In the genomic region with DNA sequence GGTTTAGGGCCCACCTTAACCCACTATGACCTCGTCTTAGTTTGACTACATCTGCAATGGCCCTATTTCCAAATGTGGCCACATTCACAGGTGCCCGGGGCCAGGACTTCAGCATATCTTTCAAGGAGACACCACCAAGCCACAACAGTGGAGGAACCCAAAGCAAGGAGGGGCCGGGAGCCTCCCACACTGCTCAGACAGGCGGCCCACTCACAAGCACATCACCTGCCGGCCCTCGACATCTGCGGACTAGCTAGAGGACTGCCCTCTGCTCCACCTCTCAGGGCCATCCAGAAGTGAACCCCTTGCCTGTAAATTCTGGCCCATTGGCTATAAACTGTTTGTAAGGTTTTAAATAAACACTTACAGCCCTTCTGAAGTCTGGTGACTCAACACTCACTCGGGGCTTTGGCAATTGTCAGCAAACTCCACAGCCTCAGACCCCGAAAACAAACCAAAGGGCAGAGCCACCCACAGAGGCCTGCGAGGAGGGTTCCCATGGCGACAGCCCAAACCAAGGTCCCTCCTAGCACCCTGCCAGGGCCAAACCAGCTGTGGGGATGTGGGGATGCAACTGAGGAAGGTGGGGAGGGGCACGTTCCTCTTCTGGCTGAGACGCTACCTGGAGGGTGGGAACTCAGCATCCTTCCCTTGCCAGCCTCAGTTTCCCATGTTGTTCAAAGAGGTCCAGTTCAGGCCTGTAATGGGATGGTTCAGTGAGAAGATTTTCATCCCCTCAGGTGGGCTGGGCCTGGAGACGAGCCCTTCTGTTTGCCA, we compare ENCODE assay signal across 14 cellular contexts.
"Had no signal": no experiment of that assay in that cellular context is flagged by ENCODE, and none has a peak within 500 bp of the region (broad histone marks: within the 10 kb centered on the region; RNA-seq: fewer than 3 reads in every experiment).

No MANE protein-coding gene starts in this region.

- H3K36me3 ChIP-seq: esophagus squamous epithelium, gastrocnemius medialis, prostate gland, tibial artery, uterus had no signal

- H3K27me3 ChIP-seq: esophagus squamous epithelium, gastrocnemius medialis, tibial artery, uterus had no signal

- H3K4me3 ChIP-seq: coronary artery, esophagus squamous epithelium, gastrocnemius medialis, prostate gland, tibial artery, uterus had no signal

- H3K27ac ChIP-seq: coronary artery, esophagus squamous epithelium, gastrocnemius medialis, prostate gland, tibial artery, uterus had no signal

- H3K9me3 ChIP-seq: esophagus squamous epithelium, gastrocnemius medialis, prostate gland, tibial artery, uterus had no signal

- DNase-seq: activated B cell treated with CpG ODN at 0.5 μM for 24 hours; activated CD4-positive, alpha-beta T cell treated with anti-CD3 and anti-CD28 coated beads for 4 hours; activated CD4-positive, alpha-beta T cell treated with anti-CD3 and anti-CD28 coated beads, Interleukin-2, amount 50 U/mL, for 48 hours; esophagus squamous epithelium; gastrocnemius medialis; hippocampal formation; naive B cell; stimulated activated CD4-positive, alpha-beta T cell treated with anti-CD3 and anti-CD28 coated beads, Interleukin-4, amount 100 ng/mL, for 24 hours; T-helper 17 cell; uterus had no signal

- ATAC-seq: activated naive CD4-positive, alpha-beta T cell treated with anti-CD3 and anti-CD28 coated beads, Interleukin-2, amount 50 U/mL, for 72 hours; gastrocnemius medialis; T-helper 17 cell had no signal

- H3K4me1 ChIP-seq: esophagus squamous epithelium, gastrocnemius medialis, tibial artery, uterus had no signal
